ENCODE assay signal across 8 cellular contexts in the genomic region with DNA sequence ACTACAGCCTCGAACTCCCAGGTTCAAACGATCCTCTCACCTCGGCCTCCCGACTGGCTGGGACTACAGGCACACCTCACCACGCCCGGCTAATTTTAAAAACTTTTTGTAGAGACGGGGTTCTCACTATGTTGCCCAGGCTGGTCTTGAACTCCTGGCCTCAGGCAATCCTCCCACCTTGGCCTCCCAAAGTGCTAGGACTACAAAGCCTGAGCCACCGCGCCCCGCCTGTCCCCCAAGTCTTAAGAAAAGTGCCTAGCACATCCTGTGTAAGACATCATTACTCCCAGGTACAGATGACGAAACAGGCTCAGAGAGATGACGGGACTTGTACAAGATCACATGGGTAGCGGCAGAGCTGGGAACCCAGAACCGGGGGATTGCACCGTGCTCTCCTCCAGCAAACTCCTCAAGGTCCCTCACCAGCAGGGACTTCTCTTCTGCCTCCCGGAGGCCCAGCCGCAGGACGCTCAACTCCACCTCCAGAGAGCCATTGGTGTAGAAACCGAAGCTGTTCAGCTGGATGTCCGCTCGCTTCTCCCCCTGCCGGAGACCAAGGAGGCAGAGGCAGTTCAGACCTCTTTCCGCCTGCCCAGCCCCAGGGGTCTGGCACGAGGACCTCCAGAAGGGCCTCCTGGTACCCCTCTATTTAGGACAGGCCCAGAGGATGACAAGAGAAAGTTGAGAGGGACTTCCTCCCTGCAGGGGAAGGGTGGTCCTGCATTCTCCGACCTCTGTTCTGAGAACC. TPM values are rescaled to one million over a fixed set of nuclear protein-coding genes. Genes with fewer than 3 reads are reported as not detected.
DNase-seq lines count a peak whose midpoint lies in the region; ATAC-seq, FAIRE-seq and TF ChIP-seq lines count a peak whose summit lies in the region.

No MANE protein-coding gene starts in this region.

- H3K4me1 ChIP-seq in small intestine (ENCODE audit: control insufficient read depth in 2 of 2, insufficient read depth in 1 of 2, low read depth in 1 of 2, low read length in 1 of 2), result no peaks in the 10 kb centered on the region

- peak; percentile 38 for TF ChIP-seq POLR2A in NB4 (IDR thresholded peaks at IDR 0.05; ENCODE audit: extremely low read depth, insufficient read length)

- peak; percentile 89 for DNase-seq in NB4 (ENCODE audit: low read depth)
- DNase-seq in cardiac fibroblast (ENCODE audit: low read depth in 2 of 2), result peak; percentile 91 to 95
- DNase-seq in iris pigment epithelial cell (ENCODE audit: low read depth), result peak; percentile 94
- peak; percentile 84 for DNase-seq in small intestine

- no peak for FAIRE-seq in small intestine (lab: Jason Lieb, UNC)

- TF ChIP-seq CTCF in GM12872 (IDR thresholded peaks at IDR 0.05; ENCODE audit: insufficient read depth, low read depth, low read length) (peak; percentile 82), NB4 (IDR thresholded peaks at IDR 0.05; ENCODE audit: low read depth, low read length) (peak; percentile 45), WI38 (IDR thresholded peaks at IDR 0.05; ENCODE audit: low read depth, low read length) (peak; percentile 72), cardiac fibroblast (IDR thresholded peaks at IDR 0.05; ENCODE audit: low read depth, low read length) (peak; percentile 76)

- H3K27ac ChIP-seq in small intestine (ENCODE audit: low read depth in 1 of 2, low read length in 1 of 2), result peak overlapping the region; percentile 88 to 96

- no peaks in the 10 kb centered on the region for H3K36me3 ChIP-seq in small intestine (ENCODE audit: control insufficient read depth in 2 of 2, insufficient read depth in 2 of 2, low read length in 2 of 2)

- 14 to 21% (median 16%) methylated on average over 24 to 25 of the region's 25 CpGs for WGBS in small intestine, 3 donors

- H3K27me3 ChIP-seq in small intestine (ENCODE audit: control insufficient read depth in 2 of 2, insufficient read depth in 2 of 2, low read length in 2 of 2), result no peaks in the 10 kb centered on the region

- H3K9me3 ChIP-seq in small intestine (ENCODE audit: control insufficient read depth, low read depth), result no peaks in the 10 kb centered on the region

- H3K4me3 ChIP-seq in NB4 (ENCODE audit: low read depth, low read length), result peak overlapping the region; percentile 80
- H3K4me3 ChIP-seq in WI38 (ENCODE audit: low read depth, low read length), result peak overlapping the region; percentile 93
- peak overlapping the region; percentile 85 to 91 for H3K4me3 ChIP-seq in cardiac fibroblast (replicated peaks in 1 of 2; ENCODE audit: low read depth in 2 of 2, low read length in 2 of 2)
- peak overlapping the region; percentile 75 to 89 for H3K4me3 ChIP-seq in small intestine (ENCODE audit: low read depth in 1 of 2, low read length in 2 of 2)

- ATAC-seq in GM18498 (IDR thresholded peaks at IDR 0.05; ENCODE audit: unreplicated experiment) (no peak), GM21367 (IDR thresholded peaks at IDR 0.05; ENCODE audit: unreplicated experiment) (no peak)

RNA-seq across cellular contexts. Expression of a gene that starts 1.0 kb away (rescaled TPM):
- polyA plus RNA-seq in small intestine, result 100 to 1,000 TPM in 2 of 3 donors, 10 to 100 TPM in 1; 75.4 to 128 (median 103) TPM

RNA-seq across cellular contexts. Expression of a gene that starts 3.1 kb away (rescaled TPM):
- polyA plus RNA-seq in small intestine, result 100 to 1,000 TPM in 1 of 3 donors, 10 to 100 TPM in 2; 42.1 to 141 (median 68.6) TPM

RNA-seq across cellular contexts. Expression of a gene that starts 15.9 kb away (rescaled TPM):
- 100 to 1,000 TPM in 1 of 3 donors, 10 to 100 TPM in 1, 1 to 10 TPM in 1; 9.5 to 552 (median 16.1) TPM for polyA plus RNA-seq in small intestine

RNA-seq across cellular contexts. Expression of a gene that starts 30.9 kb away (rescaled TPM):
- polyA plus RNA-seq in small intestine, result 10 to 100 TPM; 23.9 to 71.6 (median 55.0) TPM

RNA-seq across cellular contexts. Expression of a gene that starts 36.2 kb away (rescaled TPM):
- 1 to 10 TPM; 2.5 to 3.5 (median 3.2) TPM for polyA plus RNA-seq in small intestine
